In genomic region chr19:28543244-28543776, GRCh38 we compare ENCODE assay signal across 17 cellular contexts.
"Had no signal": no experiment of that assay in that cellular context is flagged by ENCODE, and none has a peak within 500 bp of the region (broad histone marks: within the 10 kb centered on the region; RNA-seq: fewer than 3 reads in every experiment).

No MANE protein-coding gene starts in this region.

- H3K4me3 Mint-ChIP-seq: activated CD4-positive, alpha-beta T cell treated with anti-CD3 and anti-CD28 coated beads for 36 hours; activated CD8-positive, alpha-beta memory T cell treated with anti-CD3 and anti-CD28 coated beads, Interleukin-2, amount 10 ng/mL, durations not matched to agents 7 days and 5 days; activated naive CD8-positive, alpha-beta T cell treated with anti-CD3 and anti-CD28 coated beads, Interleukin-2, amount 10 ng/mL, durations not matched to agents 7 days and 5 days; effector memory CD8-positive, alpha-beta T cell; immature natural killer cell; neural crest cell had no signal

- H3K36me3 Mint-ChIP-seq: activated CD8-positive, alpha-beta memory T cell treated with anti-CD3 and anti-CD28 coated beads, Interleukin-2, amount 10 ng/mL, durations not matched to agents 7 days and 5 days; activated naive CD8-positive, alpha-beta T cell treated with anti-CD3 and anti-CD28 coated beads, Interleukin-2, amount 10 ng/mL, durations not matched to agents 7 days and 5 days had no signal

- H3K4me1 Mint-ChIP-seq: activated CD4-positive, alpha-beta T cell treated with anti-CD3 and anti-CD28 coated beads for 36 hours; activated CD8-positive, alpha-beta memory T cell treated with anti-CD3 and anti-CD28 coated beads, Interleukin-2, amount 10 ng/mL, durations not matched to agents 7 days and 5 days; activated naive CD8-positive, alpha-beta T cell treated with anti-CD3 and anti-CD28 coated beads, Interleukin-2, amount 10 ng/mL, durations not matched to agents 7 days and 5 days; neural crest cell had no signal

- H3K4me3 ChIP-seq: cardiac muscle cell, esophagus squamous epithelium, thyroid gland had no signal

- ATAC-seq: activated CD4-positive, alpha-beta T cell treated with anti-CD3 and anti-CD28 coated beads for 36 hours; activated CD8-positive, alpha-beta memory T cell treated with anti-CD3 and anti-CD28 coated beads, Interleukin-2, amount 10 ng/mL, durations not matched to agents 7 days and 5 days; effector memory CD8-positive, alpha-beta T cell; left ventricle myocardium superior had no signal

- H3K9me3 Mint-ChIP-seq: activated naive CD8-positive, alpha-beta T cell treated with anti-CD3 and anti-CD28 coated beads, Interleukin-2, amount 10 ng/mL, durations not matched to agents 7 days and 5 days; activated T-helper 2 cell treated with anti-CD3 and anti-CD28 coated beads, Interferon-gamma antibody, Interleukin-2, Interleukin-4, amounts not matched to agents 10 μg/mL and 5 μg/mL and 100 μg/mL, durations not matched to agents 14 hours and 24 hours and 36 hours; neural crest cell had no signal

- H3K27ac ChIP-seq: cardiac muscle cell, esophagus squamous epithelium, thyroid gland had no signal

- H3K27me3 Mint-ChIP-seq: activated CD4-positive, alpha-beta T cell treated with anti-CD3 and anti-CD28 coated beads for 36 hours; activated CD8-positive, alpha-beta memory T cell treated with anti-CD3 and anti-CD28 coated beads, Interleukin-2, amount 10 ng/mL, durations not matched to agents 7 days and 5 days; activated naive CD8-positive, alpha-beta T cell treated with anti-CD3 and anti-CD28 coated beads, Interleukin-2, amount 10 ng/mL, durations not matched to agents 7 days and 5 days; effector memory CD8-positive, alpha-beta T cell had no signal

- H3K4me1 ChIP-seq: esophagus squamous epithelium, thyroid gland had no signal

- H3K27ac Mint-ChIP-seq: activated CD4-positive, alpha-beta T cell treated with anti-CD3 and anti-CD28 coated beads for 36 hours; activated CD8-positive, alpha-beta memory T cell treated with anti-CD3 and anti-CD28 coated beads, Interleukin-2, amount 10 ng/mL, durations not matched to agents 7 days and 5 days; activated naive CD8-positive, alpha-beta T cell treated with anti-CD3 and anti-CD28 coated beads, Interleukin-2, amount 10 ng/mL, durations not matched to agents 7 days and 5 days; activated T-helper 2 cell treated with anti-CD3 and anti-CD28 coated beads, Interferon-gamma antibody, Interleukin-2, Interleukin-4, amounts not matched to agents 10 μg/mL and 5 μg/mL and 100 μg/mL, durations not matched to agents 14 hours and 24 hours and 36 hours; effector memory CD8-positive, alpha-beta T cell; progenitor cell of endocrine pancreas had no signal

- DNase-seq: activated CD4-positive, alpha-beta T cell treated with anti-CD3 and anti-CD28 coated beads for 36 hours; activated CD4-positive, alpha-beta T cell treated with anti-CD3 and anti-CD28 coated beads, Interleukin-2, amount 50 U/mL, for 48 hours; activated CD8-positive, alpha-beta memory T cell treated with anti-CD3 and anti-CD28 coated beads, Interleukin-2, amount 10 ng/mL, durations not matched to agents 7 days and 5 days; activated naive CD4-positive, alpha-beta T cell treated with Interleukin-2 at 50 U/mL for 16 hours; activated naive CD8-positive, alpha-beta T cell treated with anti-CD3 and anti-CD28 coated beads, Interleukin-2, amount 10 ng/mL, durations not matched to agents 7 days and 5 days; amygdala; effector memory CD8-positive, alpha-beta T cell; esophagus squamous epithelium; immature natural killer cell; kidney glomerular epithelial cell; left ventricle myocardium superior; stimulated activated naive CD4-positive, alpha-beta T cell treated with Interleukin-2 at 50 U/mL for 16 hours; thyroid gland had no signal

- H3K27me3 ChIP-seq: cardiac muscle cell, esophagus squamous epithelium, thyroid gland had no signal
